ENCODE assay signal across 14 cellular contexts in genomic region chr3:12986986-12987385, GRCh38.
A peak's percentile ranks its signal among the peaks of the same experiment; 100 is the strongest.
DNase-seq lines count a peak whose midpoint lies in the region; ATAC-seq and TF ChIP-seq lines count a peak whose summit lies in the region.
"Had no signal": no experiment of that assay in that cellular context is flagged by ENCODE, and none has a peak within 500 bp of the region (broad histone marks: within the 10 kb centered on the region; RNA-seq: fewer than 3 reads in every experiment).

No MANE protein-coding gene starts in this region.

- no peaks in the 10 kb centered on the region for H3K36me3 Mint-ChIP-seq in natural killer cell treated with Interleukin-12 subunit alpha and Interleukin-12 subunit beta and Interleukin-15 and Interleukin-18, amount 100 ng/mL, for 72 hours
- H3K36me3 Mint-ChIP-seq in endothelial cell (ENCODE audit: low read depth, unreplicated experiment) (no peaks in the 10 kb centered on the region), Calu3 (ENCODE audit: insufficient read depth, unreplicated experiment) (no peaks in the 10 kb centered on the region)

- TF ChIP-seq CTCF in stomach (IDR thresholded peaks at IDR 0.05) (no peak), endothelial cell (IDR thresholded peaks at IDR 0.05; ENCODE audit: unreplicated experiment) (no peak), Calu3 (IDR thresholded peaks at IDR 0.05; ENCODE audit: unreplicated experiment) (no peak)

- BruUV-seq in Calu3 (replicated peaks; lab: Mats Ljungman, UMichigan): no TSS peak

- no peaks in the 10 kb centered on the region for H3K36me3 ChIP-seq in stomach
- H3K36me3 ChIP-seq: BE2C had no signal

- H3K27ac ChIP-seq in stomach: peak overlapping the region in 1 of 5 donors; percentile 2

- TF ChIP-seq POLR2A in stomach (IDR thresholded peaks at IDR 0.05): no peak

- CTCF ChIA-PET in Calu3 (lab: Charles Lee): no interaction called here

- H3K9me3 ChIP-seq in stomach: no peaks in the 10 kb centered on the region
- H3K9me3 ChIP-seq: BE2C had no signal

- H3K27ac Mint-ChIP-seq in natural killer cell treated with Interleukin-12 subunit alpha and Interleukin-12 subunit beta and Interleukin-15 and Interleukin-18, amount 100 ng/mL, for 72 hours: peak overlapping the region in 1 of 2 donors; percentile 31
- H3K27ac Mint-ChIP-seq in endothelial cell (ENCODE audit: unreplicated experiment): no peak overlapping the region
- no peak overlapping the region for H3K27ac Mint-ChIP-seq in Calu3 (ENCODE audit: unreplicated experiment)

- no peaks in the 10 kb centered on the region for H3K27me3 ChIP-seq in stomach
- H3K27me3 ChIP-seq: BE2C had no signal

- peak; percentile 53 for ATAC-seq in esophagus mucosa
- ATAC-seq in natural killer cell treated with Interleukin-12 subunit alpha and Interleukin-12 subunit beta and Interleukin-15 and Interleukin-18, amount 100 ng/mL, for 72 hours: no peak
- no peak for ATAC-seq in GM19467 (IDR thresholded peaks at IDR 0.05; ENCODE audit: unreplicated experiment)
- ATAC-seq: Panc1 had no signal

- H3K4me3 Mint-ChIP-seq in natural killer cell treated with Interleukin-12 subunit alpha and Interleukin-12 subunit beta and Interleukin-15 and Interleukin-18, amount 100 ng/mL, for 72 hours: no peak overlapping the region
- H3K4me3 Mint-ChIP-seq in endothelial cell (ENCODE audit: unreplicated experiment) (no peak overlapping the region), Calu3 (ENCODE audit: low read depth, unreplicated experiment) (no peak overlapping the region)

- intact Hi-C loops in stomach (cut with DNase I; ENCODE audit: low total_unique reads): loop anchor here (10.0 kb wide), 1 partner anchor 112 kb away; no protein-coding TSS in a partner anchor
- intact Hi-C loops in Calu3 (cut with micrococcal nuclease; ENCODE audit: unreplicated experiment): no loop called here

- no peaks in the 10 kb centered on the region for H3K27me3 Mint-ChIP-seq in natural killer cell treated with Interleukin-12 subunit alpha and Interleukin-12 subunit beta and Interleukin-15 and Interleukin-18, amount 100 ng/mL, for 72 hours
- H3K27me3 Mint-ChIP-seq in endothelial cell (ENCODE audit: unreplicated experiment): peaks cover 12% of the 10 kb centered on the region
- peaks cover 11% of the 10 kb centered on the region for H3K27me3 Mint-ChIP-seq in Calu3 (ENCODE audit: unreplicated experiment)

- H3K4me3 ChIP-seq in stomach: no peak overlapping the region

- 32 to 50% (median 44%) methylated on average over 9 to 15 of the region's 15 CpGs for WGBS in stomach, 5 donors

- peaks cover 0 to 43% (median 32%) of the 10 kb centered on the region in 4 donors for H3K4me1 ChIP-seq in stomach

- peaks cover 32 to 58% of the 10 kb centered on the region in 2 donors for H3K4me1 Mint-ChIP-seq in natural killer cell treated with Interleukin-12 subunit alpha and Interleukin-12 subunit beta and Interleukin-15 and Interleukin-18, amount 100 ng/mL, for 72 hours (ENCODE audit: low read depth in 2 of 2)
- H3K4me1 Mint-ChIP-seq in endothelial cell (ENCODE audit: unreplicated experiment) (peaks cover 9% of the 10 kb centered on the region), Calu3 (ENCODE audit: low read depth, unreplicated experiment) (no peaks in the 10 kb centered on the region)

- no peaks in the 10 kb centered on the region for H3K9me3 Mint-ChIP-seq in natural killer cell treated with Interleukin-12 subunit alpha and Interleukin-12 subunit beta and Interleukin-15 and Interleukin-18, amount 100 ng/mL, for 72 hours
- H3K9me3 Mint-ChIP-seq in endothelial cell (ENCODE audit: unreplicated experiment) (no peaks in the 10 kb centered on the region), Calu3 (ENCODE audit: low read depth, unreplicated experiment) (no peaks in the 10 kb centered on the region)

- DNase-seq in NCI-H510A (lab: John Stamatoyannopoulos, UW): peak; percentile 53
- peak; percentile 1 for DNase-seq in natural killer cell treated with Interleukin-12 subunit alpha and Interleukin-12 subunit beta and Interleukin-15 and Interleukin-18, amount 100 ng/mL, for 72 hours (ENCODE audit: low spot score)
- DNase-seq in stomach: peak; percentile 71
- DNase-seq in endothelial cell (ENCODE audit: low spot score): no peak
- DNase-seq in Calu3: no peak
- DNase-seq: activated CD4-positive, CD25-positive, alpha-beta regulatory T cell; activated gamma-delta T cell; BE2C; erythroblast; NCI-H1930; NCI-H69 had no signal

- no peak for TF ChIP-seq EP300 in stomach (IDR thresholded peaks at IDR 0.05)

Comparison
In these comparisons a context has a peak if more than half of its experiments do, and no peak if none do; other contexts are left out.
1. DNase-seq: peak in NCI-H510A (single experiment), natural killer cell treated with Interleukin-12 subunit alpha and Interleukin-12 subunit beta and Interleukin-15 and Interleukin-18, amount 100 ng/mL, for 72 hours (single experiment) and stomach (single experiment); none in endothelial cell (single experiment) and Calu3 (single experiment).